Comparison of ENCODE assay signal across 1 cellular context in the genomic region with DNA sequence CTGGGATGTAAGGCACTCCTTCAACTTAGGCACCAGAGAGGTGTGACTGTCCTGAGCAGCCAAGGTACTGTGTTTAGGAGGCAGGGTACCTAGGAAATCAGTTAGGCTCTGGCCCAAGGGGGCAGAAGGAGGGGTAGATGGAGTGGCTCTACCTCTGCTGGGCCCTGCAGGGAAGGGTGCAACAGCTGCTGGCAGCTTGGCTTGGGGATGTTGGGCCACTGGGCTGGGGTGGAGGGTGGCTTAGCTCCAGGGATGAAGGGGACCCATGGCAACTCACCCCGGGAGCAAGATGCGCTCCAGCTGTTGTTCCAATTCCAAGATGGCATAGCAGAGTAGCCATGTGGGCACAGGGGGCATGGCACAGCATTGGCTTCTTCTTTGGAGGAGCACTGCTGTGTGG.
TF ChIP-seq lines count a peak whose summit lies in the region.

No MANE protein-coding gene starts in this region.

TF ChIP-seq in HEK293T, 16 proteins besides CTCF, POLR2A, EP300 and RAD21 (continued from another document):
- TF ChIP-seq HDGF (IDR thresholded peaks at IDR 0.05; ENCODE audit: borderline replicate concordance) (no peak), PKNOX1 (IDR thresholded peaks at IDR 0.05) (no peak), SUZ12 (IDR thresholded peaks at IDR 0.05) (no peak), FOXM1 (IDR thresholded peaks at IDR 0.05; ENCODE audit: borderline replicate concordance) (no peak)
